In genomic region chr21:14771587-14771986, GRCh38 we compare ENCODE assay signal across 16 cellular contexts.
DNase-seq lines count a peak whose midpoint lies in the region; ATAC-seq, FAIRE-seq and TF ChIP-seq lines count a peak whose summit lies in the region.
"Had no signal": no experiment of that assay in that cellular context is flagged by ENCODE, and none has a peak within 500 bp of the region (broad histone marks: within the 10 kb centered on the region; RNA-seq: fewer than 3 reads in every experiment).

No MANE protein-coding gene starts in this region.

- H3K4me1 ChIP-seq in Loucy (ENCODE audit: insufficient read depth, low read length, poor library complexity, severe bottlenecking) (no peaks in the 10 kb centered on the region), K562 (replicated peaks in 1 of 2; ENCODE audit: control insufficient read depth in 2 of 2, insufficient read depth in 2 of 2, low read length in 2 of 2) (peaks cover 0 to 28% of the 10 kb centered on the region in 2 experiments; a peak in 3 of 5 replicates), pancreas (peaks cover 0 to 6% (median 0%) of the 10 kb centered on the region in 3 donors), right atrium auricular region (no peaks in the 10 kb centered on the region)
- H3K4me1 ChIP-seq: BE2C had no signal

- no peaks in the 10 kb centered on the region for H3K79me2 ChIP-seq in Loucy (ENCODE audit: insufficient read depth, low read length)
- no peaks in the 10 kb centered on the region for H3K79me2 ChIP-seq in K562 (ENCODE audit: control insufficient read depth, insufficient read depth, low read length)

- FAIRE-seq in K562 (lab: Jason Lieb, UNC) (no peak), pancreas (lab: Jason Lieb, UNC) (no peak)
- FAIRE-seq: GM12878, GM18507 had no signal

- H2AFZ ChIP-seq in Loucy (ENCODE audit: low read length) (peak overlapping the region; percentile 45), K562 (ENCODE audit: low read depth, low read length) (peak overlapping the region; percentile 86)

- peak overlapping the region; percentile 23; the same call in 2 of the 3 replicates for H3K27ac ChIP-seq in K562 (ENCODE audit: extremely low read depth, low read depth, low read length)
- H3K27ac ChIP-seq in pancreas: no peak overlapping the region
- no peak overlapping the region for H3K27ac ChIP-seq in right atrium auricular region
- H3K27ac ChIP-seq: C4-2B had no signal

- intact Hi-C loops in K562 (cut with micrococcal nuclease): loop anchor here (5.0 kb wide), 3 partner anchors 34 to 514 kb away; no protein-coding TSS in a partner anchor
- intact Hi-C loops in pancreas (cut with DNase I): no loop called here

- H3K9ac ChIP-seq in Loucy (ENCODE audit: low read depth, low read length, poor library complexity, severe bottlenecking): no peak overlapping the region
- H3K9ac ChIP-seq in K562 (ENCODE audit: insufficient read depth in 1 of 2, low read depth in 2 of 2, low read length in 2 of 2): no peak overlapping the region

- WGBS in K562 (ENCODE audit: insufficient coverage, low coverage, missing lambda C conversion rate): 88% methylated on average over 2 of the region's 2 CpGs
- WGBS in pancreas, 2 donors: 25 to 32% methylated on average over 2 of the region's 2 CpGs

- H3K27me3 ChIP-seq in Loucy (ENCODE audit: insufficient read depth, low read length, poor library complexity, severe bottlenecking) (no peaks in the 10 kb centered on the region), K562 (ENCODE audit: control insufficient read depth in 2 of 2, insufficient read depth in 2 of 2, low read length in 2 of 2) (no peaks in the 10 kb centered on the region), pancreas (no peaks in the 10 kb centered on the region), right atrium auricular region (no peaks in the 10 kb centered on the region)
- H3K27me3 ChIP-seq: BE2C had no signal

- POLR2A ChIA-PET in K562 (lab: Yijun Ruan, JAX): interaction anchor here (1.2 to 1.8 kb wide), 2 partner anchors 9 to 158 kb away, joined by 3 to 9 read pairs; no protein-coding TSS in a partner anchor

- H3K9me1 ChIP-seq in K562 (ENCODE audit: control insufficient read depth, insufficient read depth, low read length): no peaks in the 10 kb centered on the region

- ATAC-seq in K562 (peak; percentile 43), pancreas (peak in 3 of 4 donors; percentile 37 to 81 (median 69))
- ATAC-seq: GM12878 had no signal

- no peak for TF ChIP-seq POLR2A in K562 (conservative IDR thresholded peaks at IDR 0.05)

- DNase-seq in AML-193 (lab: John Stamatoyannopoulos, UW): peak; percentile 9 to 10
- no peak for DNase-seq in K562 (ENCODE audit: extremely low read depth in 1 of 4, low spot score in 3 of 4)
- DNase-seq in pancreas: no peak
- DNase-seq in DMS114 treated with DMSO at 0.1 percent for 48 hours (lab: John Stamatoyannopoulos, UW; ENCODE audit: unreplicated experiment): no peak
- no peak for DNase-seq in right atrium auricular region (ENCODE audit: low spot score)
- no peak for DNase-seq in 8988T
- no peak for DNase-seq in NCI-H2107 (lab: John Stamatoyannopoulos, UW)
- DNase-seq: ACHN; BE2C; CD4-positive, alpha-beta memory T cell; DMS53; H7 had no signal

- no peak for TF ChIP-seq RAD21 in K562 (CRISPR knock-in tag; conservative IDR thresholded peaks at IDR 0.05 in 1 of 2, IDR thresholded peaks at IDR 0.05 in 1 of 2)

- in situ Hi-C loops in K562 (cut with MboI): no loop called here

- no peak for TF ChIP-seq CTCF in Loucy (conservative IDR thresholded peaks at IDR 0.05; ENCODE audit: low read length)
- no peak for TF ChIP-seq CTCF in K562 (IDR thresholded peaks at IDR 0.05 in 2 of 3, conservative IDR thresholded peaks at IDR 0.05 in 1 of 3; ENCODE audit: insufficient read depth in 2 of 3, low read depth in 1 of 3, low read length in 3 of 3)
- TF ChIP-seq CTCF in pancreas (IDR thresholded peaks at IDR 0.05): no peak
- no peak for TF ChIP-seq CTCF in right atrium auricular region (IDR thresholded peaks at IDR 0.05)

- no TSS peak for BruUV-seq in K562 (replicated peaks; lab: Mats Ljungman, UMichigan)

- no peaks in the 10 kb centered on the region for H3K36me3 ChIP-seq in Loucy (ENCODE audit: insufficient read depth, low read length)
- no peaks in the 10 kb centered on the region for H3K36me3 ChIP-seq in K562 (ENCODE audit: control insufficient read depth, insufficient read depth, low read length)
- H3K36me3 ChIP-seq in pancreas: no peaks in the 10 kb centered on the region
- no peaks in the 10 kb centered on the region for H3K36me3 ChIP-seq in right atrium auricular region
- H3K36me3 ChIP-seq: BE2C had no signal

- H3K9me2 ChIP-seq in Loucy (replicated peaks; ENCODE audit: low read depth, low read length): no peaks in the 10 kb centered on the region

- TF ChIP-seq EP300 in K562 (IDR thresholded peaks at IDR 0.05; ENCODE audit: low read length): no peak

- H4K20me1 ChIP-seq in Loucy (ENCODE audit: insufficient read depth, low read length, poor library complexity, severe bottlenecking) (no peaks in the 10 kb centered on the region), K562 (replicated peaks; ENCODE audit: control insufficient read depth, insufficient read depth, low read length) (no peaks in the 10 kb centered on the region)

- H3K9me3 ChIP-seq in Loucy (ENCODE audit: insufficient read depth, low read depth, low read length): no peaks in the 10 kb centered on the region
- peaks cover 2% of the 10 kb centered on the region for H3K9me3 ChIP-seq in K562 (replicated peaks; ENCODE audit: control insufficient read depth, insufficient read depth, low read depth, low read length)
- H3K9me3 ChIP-seq in pancreas: no peaks in the 10 kb centered on the region
- H3K9me3 ChIP-seq in right atrium auricular region: no peaks in the 10 kb centered on the region
- H3K9me3 ChIP-seq: BE2C had no signal

- CTCF ChIA-PET in K562 (lab: Yijun Ruan, JAX; ENCODE audit: low intra/inter-chr PET ratio): no interaction called here

- H3K4me2 ChIP-seq in Loucy (ENCODE audit: low read depth, low read length, poor library complexity, severe bottlenecking): no peak overlapping the region
- H3K4me2 ChIP-seq in K562 (ENCODE audit: insufficient read depth, low read length): no peak overlapping the region

- no peak overlapping the region for H3K4me3 ChIP-seq in Loucy (ENCODE audit: low read length, poor library complexity, severe bottlenecking)
- H3K4me3 ChIP-seq in K562: no peak overlapping the region
- H3K4me3 ChIP-seq in pancreas: no peak overlapping the region
- no peak overlapping the region for H3K4me3 ChIP-seq in right atrium auricular region
- H3K4me3 ChIP-seq: GM12878 had no signal

- no peaks in the 10 kb centered on the region for H3F3A ChIP-seq in Loucy (ENCODE audit: low read depth)

TF ChIP-seq in K562, 482 proteins besides CTCF, POLR2A, EP300 and RAD21:
- TF ChIP-seq CEBPZ (IDR thresholded peaks at IDR 0.05; ENCODE audit: borderline replicate concordance, low read depth, low read length): no peak
- no peak for TF ChIP-seq NCOA4 (IDR thresholded peaks at IDR 0.05; ENCODE audit: partially characterized antibody)
- no peak for TF ChIP-seq SIRT6 (IDR thresholded peaks at IDR 0.05; ENCODE audit: low read depth, low read length)
- no peak for TF ChIP-seq HDAC8 (tag; IDR thresholded peaks at IDR 0.05)
- no peak for TF ChIP-seq CREB1 (IDR thresholded peaks at IDR 0.05)
- TF ChIP-seq CREB1 (CRISPR knock-in tag; IDR thresholded peaks at IDR 0.05): no peak
- no peak for TF ChIP-seq PRMT5 (CRISPR knock-in tag; IDR thresholded peaks at IDR 0.05)
- no peak for TF ChIP-seq L3MBTL2 (IDR thresholded peaks at IDR 0.05)
- TF ChIP-seq MYNN (IDR thresholded peaks at IDR 0.05): no peak
- no peak for TF ChIP-seq MYNN (CRISPR knock-in tag; IDR thresholded peaks at IDR 0.05)
- no peak for TF ChIP-seq ZNF324 (CRISPR knock-in tag; IDR thresholded peaks at IDR 0.05)
- no peak for TF ChIP-seq RBM14 (IDR thresholded peaks at IDR 0.05; ENCODE audit: borderline replicate concordance, insufficient read depth, low read depth, low read length)
- no peak for TF ChIP-seq ZNF740 (CRISPR knock-in tag; IDR thresholded peaks at IDR 0.05)
- no peak for TF ChIP-seq ZNF740 (tag; IDR thresholded peaks at IDR 0.05)
- no peak for TF ChIP-seq XRCC5 (IDR thresholded peaks at IDR 0.05; ENCODE audit: low read depth, low read length)
- TF ChIP-seq HEY1 (CRISPR knock-in tag; IDR thresholded peaks at IDR 0.05; ENCODE audit: borderline replicate concordance): no peak
- TF ChIP-seq ZNF3 (CRISPR knock-in tag; IDR thresholded peaks at IDR 0.05): no peak
- TF ChIP-seq TCF3 (CRISPR knock-in tag; IDR thresholded peaks at IDR 0.05): no peak

Comparison
In these comparisons a context has a peak if more than half of its experiments do, and no peak if none do; other contexts are left out.
1. DNase-seq: peak in AML-193 (2 of 2); none in K562 (0 of 4), pancreas (0 of 6), DMS114 treated with DMSO at 0.1 percent for 48 hours (single experiment), right atrium auricular region (single experiment), 8988T (single experiment) and NCI-H2107 (single experiment).